Comparison of ENCODE assay signal across 8 cellular contexts in the genomic region with DNA sequence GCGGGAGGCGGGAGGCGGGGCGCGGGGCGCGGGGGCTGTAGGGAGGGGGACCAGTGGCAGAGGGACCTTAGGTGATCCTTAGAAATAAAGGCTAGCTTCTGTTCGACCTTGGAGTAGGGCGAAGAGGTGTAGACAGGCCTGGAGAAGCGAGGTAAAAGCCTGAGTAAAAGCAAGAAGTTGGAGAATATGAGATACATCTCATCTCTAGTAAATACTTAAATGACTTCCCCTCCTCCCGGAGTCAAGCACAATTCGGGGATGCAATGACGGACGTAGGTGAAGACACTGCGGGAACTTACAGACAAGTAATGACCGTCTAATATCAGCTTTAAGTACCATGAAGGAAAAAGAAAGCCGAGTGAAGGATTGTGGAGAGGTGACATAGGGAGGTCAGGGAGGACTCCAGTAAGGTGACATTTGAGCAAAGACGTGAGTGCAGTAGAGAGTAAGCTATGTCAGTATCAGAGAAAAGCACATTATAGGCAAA. TPM values are rescaled to one million over a fixed set of nuclear protein-coding genes. Genes with fewer than 3 reads are reported as not detected.
DNase-seq lines count a peak whose midpoint lies in the region; ATAC-seq and TF ChIP-seq lines count a peak whose summit lies in the region.

No MANE protein-coding gene starts in this region.

- H3K27ac Mint-ChIP-seq in natural killer cell: peak overlapping the region; percentile 95

- ATAC-seq in GM21723 (IDR thresholded peaks at IDR 0.05; ENCODE audit: unreplicated experiment): peak; percentile 7
- no peak for ATAC-seq in natural killer cell

- no peak overlapping the region for H3K27ac ChIP-seq in caudate nucleus (ENCODE audit: low read depth, low read length)

- intact Hi-C loops in natural killer cell (cut with micrococcal nuclease): loop anchor here (5.0 to 10.0 kb wide), 3 partner anchors 650 to 1150 kb away; a partner anchor contains a TSS

- peak overlapping the region; percentile 98 for H3K4me3 Mint-ChIP-seq in natural killer cell

- TF ChIP-seq POLR2A in NB4 (IDR thresholded peaks at IDR 0.05; ENCODE audit: extremely low read depth, insufficient read length): no peak

- DNase-seq in NCI-H1694 treated with DMSO at 0.1 percent for 48 hours (lab: John Stamatoyannopoulos, UW) (peak; percentile 28), NCI-H1694 (lab: John Stamatoyannopoulos, UW) (no peak), NB4 (ENCODE audit: low read depth) (no peak), cerebellum (ENCODE audit: low spot score) (peak; percentile 1), natural killer cell (no peak), caudate nucleus (lab: John Stamatoyannopoulos, UW) (no peak), NCI-H1930 (lab: John Stamatoyannopoulos, UW) (no peak)

- H3K9me3 Mint-ChIP-seq in natural killer cell: no peaks in the 10 kb centered on the region

- H3K36me3 Mint-ChIP-seq in natural killer cell: no peaks in the 10 kb centered on the region

- H3K4me1 Mint-ChIP-seq in natural killer cell: peaks cover 17 to 34% of the 10 kb centered on the region in 2 donors

- peak overlapping the region; percentile 100 for H3K4me3 ChIP-seq in NB4 (ENCODE audit: low read depth, low read length)

- TF ChIP-seq CTCF in NB4 (IDR thresholded peaks at IDR 0.05; ENCODE audit: low read depth, low read length) (no peak), natural killer cell (IDR thresholded peaks at IDR 0.05) (no peak)

- peaks cover 0 to 8% of the 10 kb centered on the region in 2 donors for H3K27me3 Mint-ChIP-seq in natural killer cell (ENCODE audit: low read depth in 2 of 2)

RNA-seq across cellular contexts. Expression of a gene that starts 0.5 kb away (rescaled TPM):
- 21.7 TPM for total RNA-seq in cerebellum
- total RNA-seq in natural killer cell: 1 to 10 TPM; 6.7 to 9.9 (median 9.5) TPM

Comparison
In these comparisons a context has a peak if more than half of its experiments do, and no peak if none do; other contexts are left out.
1. DNase-seq: peak in NCI-H1694 treated with DMSO at 0.1 percent for 48 hours (single experiment) and cerebellum (single experiment); none in NCI-H1694 (single experiment), NB4 (single experiment), natural killer cell (single experiment), caudate nucleus (0 of 61) and NCI-H1930 (0 of 2).